29 cellular contexts compared by ENCODE assay signal in genomic region chr2:2640818-2641217, GRCh38.
A peak's percentile ranks its signal among the peaks of the same experiment; 100 is the strongest.
DNase-seq lines count a peak whose midpoint lies in the region; ATAC-seq and TF ChIP-seq lines count a peak whose summit lies in the region.
"Had no signal": no experiment of that assay in that cellular context is flagged by ENCODE, and none has a peak within 500 bp of the region (broad histone marks: within the 10 kb centered on the region; RNA-seq: fewer than 3 reads in every experiment).

No MANE protein-coding gene starts in this region.

- peak overlapping the region; percentile 75 for H2AFZ ChIP-seq in parathyroid adenoma
- H2AFZ ChIP-seq: GM23338, PC-9 had no signal

- H3K9ac ChIP-seq in parathyroid adenoma = no peak overlapping the region

- no peak overlapping the region for H3K4me3 ChIP-seq in parathyroid adenoma (ENCODE audit: low read depth, low read length)
- H3K4me3 ChIP-seq: A549, GM23338, PC-9 had no signal

- peaks cover 12% of the 10 kb centered on the region for H3K27me3 Mint-ChIP-seq in stimulated activated naive CD8-positive, alpha-beta T cell treated with anti-CD3 and anti-CD28 coated beads, Interleukin-15, amount 100 ng/mL, for 72 hours

- no peaks in the 10 kb centered on the region for H3K9me3 ChIP-seq in parathyroid adenoma (ENCODE audit: control insufficient read depth, low read length)
- H3K9me3 ChIP-seq: A549 had no signal

- peaks cover 10% of the 10 kb centered on the region for H3K4me1 ChIP-seq in parathyroid adenoma
- H3K4me1 ChIP-seq: A549 had no signal

- H3K4me2 ChIP-seq in parathyroid adenoma (ENCODE audit: low read length) = no peak overlapping the region
- H3K4me2 ChIP-seq: A549, GM23338, PC-9 had no signal

- TF ChIP-seq CTCF in parathyroid adenoma (IDR thresholded peaks at IDR 0.05) = no peak

- H3K27ac ChIP-seq in parathyroid adenoma = no peak overlapping the region
- H3K27ac ChIP-seq: A549, PC-9 had no signal

- H3K27me3 ChIP-seq in parathyroid adenoma (ENCODE audit: control insufficient read depth, insufficient read depth, low read length) = no peaks in the 10 kb centered on the region

- H3K9me3 Mint-ChIP-seq in stimulated activated naive CD8-positive, alpha-beta T cell treated with anti-CD3 and anti-CD28 coated beads, Interleukin-15, amount 100 ng/mL, for 72 hours = peaks cover 5 to 10% of the 10 kb centered on the region in 2 donors

- no peaks in the 10 kb centered on the region for H3K36me3 ChIP-seq in parathyroid adenoma (ENCODE audit: control insufficient read depth, insufficient read depth, low read length)

- no peaks in the 10 kb centered on the region for H3K79me2 ChIP-seq in parathyroid adenoma

- H3K4me3 Mint-ChIP-seq in stimulated activated naive CD8-positive, alpha-beta T cell treated with anti-CD3 and anti-CD28 coated beads, Interleukin-15, amount 100 ng/mL, for 72 hours = no peak overlapping the region
- H3K4me3 Mint-ChIP-seq: CD4-positive, alpha-beta memory T cell; GM23338; H9; HFFc6 had no signal

- H3K4me1 Mint-ChIP-seq in stimulated activated naive CD8-positive, alpha-beta T cell treated with anti-CD3 and anti-CD28 coated beads, Interleukin-15, amount 100 ng/mL, for 72 hours = peaks cover 21% of the 10 kb centered on the region

- no peak overlapping the region for H3K27ac Mint-ChIP-seq in stimulated activated naive CD8-positive, alpha-beta T cell treated with anti-CD3 and anti-CD28 coated beads, Interleukin-15, amount 100 ng/mL, for 72 hours
- H3K27ac Mint-ChIP-seq: GM23338, H9, HFFc6 had no signal

- DNase-seq in stimulated activated naive CD8-positive, alpha-beta T cell treated with anti-CD3 and anti-CD28 coated beads, Interleukin-15, amount 100 ng/mL, for 72 hours = no peak
- no peak for DNase-seq in stimulated activated naive CD8-positive, alpha-beta T cell treated with anti-CD3 and anti-CD28 coated beads, Interleukin-15, Interleukin-2, amounts not matched to agents 100 U/mL and 50 U/mL, for 24 hours
- DNase-seq in cerebellar cortex (ENCODE audit: low spot score) = peak; percentile 15
- DNase-seq in stimulated activated naive CD4-positive, alpha-beta T cell treated with Interleukin-2 at 50 U/mL for 16 hours (lab: John Stamatoyannopoulos, UW) = no peak
- DNase-seq in glomerular visceral epithelial cell (ENCODE audit: extremely low spot score) = no peak
- DNase-seq: AML-193; C1 segment of cervical spinal cord; CD4-positive, alpha-beta memory T cell; COR-L47; DMS53; EL; GF-D8; H9; HFFc6; Kasumi-1; NCI-H1092 treated with DMSO at 0.1 percent for 48 hours; NCI-H1436; NCI-H187; NCI-H2081 treated with DMSO at 0.1 percent for 48 hours; NCI-H2171 treated with DMSO at 0.1 percent for 48 hours; NCI-H345; NCI-H524 treated with DMSO at 0.1 percent for 48 hours; NCI-H774; PC-9; SHP77 had no signal

- peak; percentile 6 for ATAC-seq in stimulated activated naive CD8-positive, alpha-beta T cell treated with anti-CD3 and anti-CD28 coated beads, Interleukin-15, amount 100 ng/mL, for 72 hours
- no peak for ATAC-seq in stimulated activated naive CD8-positive, alpha-beta T cell treated with anti-CD3 and anti-CD28 coated beads, Interleukin-15, Interleukin-2, amounts not matched to agents 100 U/mL and 50 U/mL, for 24 hours
- no peak for ATAC-seq in HG02623 (IDR thresholded peaks at IDR 0.05; ENCODE audit: unreplicated experiment)
- ATAC-seq: GM23338 had no signal
